ENCODE assay signal across 5 cellular contexts in genomic region chr7:105194959-105195358, GRCh38.
DNase-seq lines count a peak whose midpoint lies in the region; ATAC-seq, FAIRE-seq and TF ChIP-seq lines count a peak whose summit lies in the region.
"Not testable (repeated sequence)": the region's sequence is repeated elsewhere in the genome, so short reads cannot be mapped to it uniquely, and the experiment has no call there.

No MANE protein-coding gene starts in this region.

- TF ChIP-seq CTCF in GM12878 (IDR thresholded peaks at IDR 0.05 in 2 of 3, conservative IDR thresholded peaks at IDR 0.05 in 1 of 3; ENCODE audit: control insufficient read depth in 2 of 3, extremely low read depth in 1 of 3, insufficient read depth in 1 of 3, low read depth in 3 of 3, low read length in 3 of 3); neural crest cell (conservative IDR thresholded peaks at IDR 0.05): not testable (repeated sequence)

- not testable (repeated sequence) for H3K4me1 ChIP-seq in GM12878 (ENCODE audit: control insufficient read depth, insufficient read depth, low read length)

- WGBS in GM12878 (ENCODE audit: insufficient coverage, insufficient replicate concordance, low lambda C conversion rate, missing lambda C conversion rate) = 92% methylated on average over 16 of the region's 16 CpGs

- POLR2A ChIA-PET in GM12878 (lab: Charles Lee) = not testable (repeated sequence)

- SMC1A ChIA-PET in GM12878 (lab: Charles Lee; ENCODE audit: uncharacterized antibody, unreplicated experiment) = interaction anchor here (0.6 to 1.3 kb wide), 3 partner anchors 11 to 109 kb away, joined by 3 to 4 read pairs (median 3); no protein-coding TSS in a partner anchor

- not testable (repeated sequence) for H3K27me3 ChIP-seq in GM12878 (replicated peaks in 1 of 2; ENCODE audit: control insufficient read depth in 2 of 2, insufficient read depth in 2 of 2, low read length in 1 of 2)

- ATAC-seq in GM12878; stimulated activated naive B cell treated with anti-CD40 and anti-IgM and Interleukin-4, amounts not matched to agents 10 μg/mL and 1 μg/mL and 100 μg/mL, for 72 hours (replicated peaks): not testable (repeated sequence)

- CTCF ChIA-PET in GM12878 (lab: Yijun Ruan, JAX) = interaction anchor here (1.6 kb wide), 1 partner anchor 10 kb away, joined by 3 read pairs; no protein-coding TSS in a partner anchor

- intact Hi-C loops in GM12878 (cut with micrococcal nuclease; ENCODE audit: unreplicated experiment); dendritic cell treated with granulocyte-macrophage colony-stimulating factor and Interleukin-4, amounts not matched to agents 40 ng/mL and 50 ng/mL, for 4 days (cut with micrococcal nuclease): not testable (repeated sequence)

- not testable (repeated sequence) for FAIRE-seq in GM12878 (lab: Jason Lieb, UNC)

- H3K36me3 Mint-ChIP-seq in dendritic cell treated with granulocyte-macrophage colony-stimulating factor and Interleukin-4, amounts not matched to agents 40 ng/mL and 50 ng/mL, for 4 days (ENCODE audit: low read depth) = peaks cover 20% of the 10 kb centered on the region
- not testable (repeated sequence) for H3K36me3 Mint-ChIP-seq in neural crest cell (ENCODE audit: low read depth)
- peaks cover 12 to 30% of the 10 kb centered on the region in 2 donors for H3K36me3 Mint-ChIP-seq in stimulated activated naive B cell treated with anti-CD40 and anti-IgM and Interleukin-4, amounts not matched to agents 10 μg/mL and 1 μg/mL and 100 μg/mL, for 72 hours

- not testable (repeated sequence) for H3K4me3 ChIP-seq in GM12878

- in situ Hi-C loops in GM12878 (cut with MboI) = not testable (repeated sequence)

- TF ChIP-seq EP300 in GM12878 (IDR thresholded peaks at IDR 0.05; ENCODE audit: borderline replicate concordance in 1 of 2, control insufficient read depth in 1 of 2, low read depth in 2 of 2, low read length in 2 of 2) = not testable (repeated sequence)

- H3K27ac ChIP-seq in GM12878 (ENCODE audit: control insufficient read depth, insufficient read depth) = not testable (repeated sequence)
- peak overlapping the region; percentile 24 for H3K27ac ChIP-seq in caudate nucleus (ENCODE audit: low read depth, low read length)

- not testable (repeated sequence) for H3K79me2 ChIP-seq in GM12878 (ENCODE audit: control insufficient read depth, insufficient read depth, low read length)

- RAD21 ChIA-PET in GM12878 (lab: Charles Lee; ENCODE audit: unreplicated experiment) = interaction anchor here (1.6 kb wide), 1 partner anchor 14 kb away, joined by 3 read pairs; no protein-coding TSS in a partner anchor

- H3K27me3 Mint-ChIP-seq in dendritic cell treated with granulocyte-macrophage colony-stimulating factor and Interleukin-4, amounts not matched to agents 40 ng/mL and 50 ng/mL, for 4 days; neural crest cell (ENCODE audit: low read depth); stimulated activated naive B cell treated with anti-CD40 and anti-IgM and Interleukin-4, amounts not matched to agents 10 μg/mL and 1 μg/mL and 100 μg/mL, for 72 hours: not testable (repeated sequence)

- H3K9me3 ChIP-seq in GM12878 (replicated peaks; ENCODE audit: control insufficient read depth, insufficient read depth, low read length) = not testable (repeated sequence)

- H2AFZ ChIP-seq in GM12878 (ENCODE audit: control insufficient read depth, low read depth, low read length) = not testable (repeated sequence)

- H3K4me2 ChIP-seq in GM12878 (ENCODE audit: control insufficient read depth, insufficient read depth) = not testable (repeated sequence)

- H3K36me3 ChIP-seq in GM12878 (ENCODE audit: control insufficient read depth in 2 of 2, insufficient read depth in 2 of 2, low read length in 1 of 2) = not testable (repeated sequence)

- H3K9me3 Mint-ChIP-seq in dendritic cell treated with granulocyte-macrophage colony-stimulating factor and Interleukin-4, amounts not matched to agents 40 ng/mL and 50 ng/mL, for 4 days; neural crest cell; stimulated activated naive B cell treated with anti-CD40 and anti-IgM and Interleukin-4, amounts not matched to agents 10 μg/mL and 1 μg/mL and 100 μg/mL, for 72 hours: not testable (repeated sequence)

- peaks cover 37% of the 10 kb centered on the region for H3K4me1 Mint-ChIP-seq in dendritic cell treated with granulocyte-macrophage colony-stimulating factor and Interleukin-4, amounts not matched to agents 40 ng/mL and 50 ng/mL, for 4 days (ENCODE audit: low read depth)
- peaks cover 26% of the 10 kb centered on the region for H3K4me1 Mint-ChIP-seq in neural crest cell
- H3K4me1 Mint-ChIP-seq in stimulated activated naive B cell treated with anti-CD40 and anti-IgM and Interleukin-4, amounts not matched to agents 10 μg/mL and 1 μg/mL and 100 μg/mL, for 72 hours = peaks cover 35 to 40% of the 10 kb centered on the region in 2 donors

- BruUV-seq in GM12878 (replicated peaks; lab: Mats Ljungman, UMichigan) = not testable (repeated sequence)

- TF ChIP-seq POLR2A in GM12878 (IDR thresholded peaks at IDR 0.05; ENCODE audit: low read depth, low read length) = not testable (repeated sequence)

- not testable (repeated sequence) for H3K4me3 Mint-ChIP-seq in dendritic cell treated with granulocyte-macrophage colony-stimulating factor and Interleukin-4, amounts not matched to agents 40 ng/mL and 50 ng/mL, for 4 days; stimulated activated naive B cell treated with anti-CD40 and anti-IgM and Interleukin-4, amounts not matched to agents 10 μg/mL and 1 μg/mL and 100 μg/mL, for 72 hours
- peak overlapping the region; percentile 41 for H3K4me3 Mint-ChIP-seq in neural crest cell

- H3K27ac Mint-ChIP-seq in dendritic cell treated with granulocyte-macrophage colony-stimulating factor and Interleukin-4, amounts not matched to agents 40 ng/mL and 50 ng/mL, for 4 days = peak overlapping the region; percentile 40
- not testable (repeated sequence) for H3K27ac Mint-ChIP-seq in neural crest cell (ENCODE audit: unreplicated experiment)
- peak overlapping the region; percentile 67 for H3K27ac Mint-ChIP-seq in stimulated activated naive B cell treated with anti-CD40 and anti-IgM and Interleukin-4, amounts not matched to agents 10 μg/mL and 1 μg/mL and 100 μg/mL, for 72 hours

- not testable (repeated sequence) for DNase-seq in GM12878 (ENCODE audit: low read depth, low spot score); neural crest cell (ENCODE audit: low read depth, low spot score); stimulated activated naive B cell treated with anti-CD40 and anti-IgM and Interleukin-4, amounts not matched to agents 10 μg/mL and 1 μg/mL and 100 μg/mL, for 72 hours
- DNase-seq in caudate nucleus (lab: John Stamatoyannopoulos, UW) = peak in 3 of 61 donors; percentile 11 to 55 (median 13)

- not testable (repeated sequence) for H4K20me1 ChIP-seq in GM12878 (ENCODE audit: control insufficient read depth, insufficient read depth)

- not testable (repeated sequence) for TF ChIP-seq RAD21 in GM12878 (IDR thresholded peaks at IDR 0.05; ENCODE audit: insufficient read depth, low read depth, low read length)

- H3K9ac ChIP-seq in GM12878 (ENCODE audit: control insufficient read depth, insufficient read depth, low read length) = not testable (repeated sequence)

TF ChIP-seq in GM12878, 131 proteins besides CTCF, POLR2A, EP300 and RAD21:
- peak; percentile 49; the same call in 1 of the 2 replicates for TF ChIP-seq MLLT1 (IDR thresholded peaks at IDR 0.05)
